In genomic region chrX:106613277-106613676, GRCh38 we compare ENCODE assay signal across 12 cellular contexts. TPM values are rescaled to one million over a fixed set of nuclear protein-coding genes. Genes with fewer than 3 reads are reported as not detected.
DNase-seq lines count a peak whose midpoint lies in the region; ATAC-seq lines count a peak whose summit lies in the region.
"Had no signal": no experiment of that assay in that cellular context is flagged by ENCODE, and none has a peak within 500 bp of the region (broad histone marks: within the 10 kb centered on the region; RNA-seq: fewer than 3 reads in every experiment).

No MANE protein-coding gene starts in this region.

- no peaks in the 10 kb centered on the region for H3K9me3 ChIP-seq in GM23248 (ENCODE audit: low read depth)
- H3K9me3 ChIP-seq: upper lobe of right lung had no signal

- 6 to 9% methylated on average over 4 of the region's 4 CpGs for WGBS in GM23248 (ENCODE audit: low coverage in 1 of 2, low lambda C conversion rate in 2 of 2, missing lambda C conversion rate in 2 of 2), 2 experiments

- no peaks in the 10 kb centered on the region for H3F3A ChIP-seq in GM23248 (ENCODE audit: insufficient read depth)

- in situ Hi-C loops in GM23248 (cut with MboI) = no loop called here

- H3K27me3 ChIP-seq in ACC112 (ENCODE audit: insufficient read depth, low read length) (peaks cover 4% of the 10 kb centered on the region; the same call in 1 of the 2 replicates), GM23248 (replicated peaks; ENCODE audit: insufficient read depth) (no peaks in the 10 kb centered on the region)
- H3K27me3 ChIP-seq: upper lobe of right lung had no signal

- H3K4me3 Mint-ChIP-seq in memory B cell = peak overlapping the region; percentile 91

- H3K27ac Mint-ChIP-seq in activated naive CD4-positive, alpha-beta T cell treated with anti-CD3 and anti-CD28 coated beads, Interleukin-2, amount 50 U/mL, for 72 hours = peak overlapping the region; percentile 81 to 89
- peak overlapping the region; percentile 90 for H3K27ac Mint-ChIP-seq in memory B cell

- peak overlapping the region; percentile 62 for H3K4me2 ChIP-seq in GM23248 (ENCODE audit: unreplicated experiment)

- H2AFZ ChIP-seq in ACC112 (ENCODE audit: low read length, unreplicated experiment) (peak overlapping the region; percentile 94), GM23248 (peak overlapping the region; percentile 90)

- H3K27me3 Mint-ChIP-seq in memory B cell = no peaks in the 10 kb centered on the region

- H3K36me3 ChIP-seq in ACC112 (ENCODE audit: insufficient read depth, low read length) = no peaks in the 10 kb centered on the region
- no peaks in the 10 kb centered on the region for H3K36me3 ChIP-seq in GM23248 (ENCODE audit: low read depth)
- H3K36me3 ChIP-seq: upper lobe of right lung had no signal

- H3K4me1 Mint-ChIP-seq in memory B cell = peaks cover 10% of the 10 kb centered on the region

- no peaks in the 10 kb centered on the region for H3K4me1 ChIP-seq in ACC112 (ENCODE audit: control insufficient read depth, insufficient read depth, low read length, unreplicated experiment)
- no peaks in the 10 kb centered on the region for H3K4me1 ChIP-seq in GM23248 (ENCODE audit: insufficient read depth)
- H3K4me1 ChIP-seq: upper lobe of right lung had no signal

- H3K9me3 Mint-ChIP-seq in activated naive CD4-positive, alpha-beta T cell treated with anti-CD3 and anti-CD28 coated beads, Interleukin-2, amount 50 U/mL, for 72 hours = no peaks in the 10 kb centered on the region
- no peaks in the 10 kb centered on the region for H3K9me3 Mint-ChIP-seq in memory B cell

- H3K36me3 Mint-ChIP-seq in activated naive CD4-positive, alpha-beta T cell treated with anti-CD3 and anti-CD28 coated beads, Interleukin-2, amount 50 U/mL, for 72 hours = peaks cover 6 to 9% of the 10 kb centered on the region in 2 donors
- H3K36me3 Mint-ChIP-seq in memory B cell = no peaks in the 10 kb centered on the region

- H3K9me2 ChIP-seq in GM23248 (ENCODE audit: insufficient read depth) = no peaks in the 10 kb centered on the region

- no peak for ATAC-seq in activated naive CD4-positive, alpha-beta T cell treated with anti-CD3 and anti-CD28 coated beads, Interleukin-2, amount 50 U/mL, for 72 hours
- ATAC-seq in memory B cell (ENCODE audit: low read depth) (no peak), GM21786 (IDR thresholded peaks at IDR 0.05; ENCODE audit: unreplicated experiment) (no peak), HG03039 (IDR thresholded peaks at IDR 0.05; ENCODE audit: unreplicated experiment) (no peak)
- ATAC-seq: left ventricle myocardium superior, upper lobe of right lung had no signal

- H3K79me2 ChIP-seq in ACC112 (ENCODE audit: control insufficient read depth, insufficient read depth, low read length, unreplicated experiment) = no peaks in the 10 kb centered on the region
- no peaks in the 10 kb centered on the region for H3K79me2 ChIP-seq in GM23248 (ENCODE audit: insufficient read depth)

- H4K20me1 ChIP-seq in GM23248 (ENCODE audit: insufficient read depth) = no peaks in the 10 kb centered on the region

- no peak overlapping the region for H3K27ac ChIP-seq in ACC112 (ENCODE audit: low read depth, low read length)
- H3K27ac ChIP-seq in GM23248 = no peak overlapping the region
- H3K27ac ChIP-seq: upper lobe of right lung had no signal

- no peak for DNase-seq in GM23248
- no peak for DNase-seq in activated naive CD4-positive, alpha-beta T cell treated with anti-CD3 and anti-CD28 coated beads, Interleukin-2, amount 50 U/mL, for 72 hours (ENCODE audit: low spot score in 2 of 2)
- DNase-seq in memory B cell (ENCODE audit: low spot score in 2 of 2) = no peak
- no peak for DNase-seq in medulla oblongata (ENCODE audit: extremely low spot score)
- no peak for DNase-seq in NCI-H524 treated with DMSO at 0.1 percent for 48 hours (lab: John Stamatoyannopoulos, UW)
- DNase-seq: activated gamma-delta T cell, left ventricle myocardium superior, NCI-H2171, upper lobe of right lung had no signal

- peak overlapping the region; percentile 83 for H3K4me3 ChIP-seq in ACC112 (ENCODE audit: low read depth, low read length)
- peak overlapping the region; percentile 82 for H3K4me3 ChIP-seq in GM23248

- peak overlapping the region; percentile 67; the same call in 1 of the 2 replicates for H3K9ac ChIP-seq in GM23248

RNA-seq across cellular contexts. Expression of gene RADX, which starts 1.5 kb away (rescaled TPM):
- 1.3 and 2.1 TPM in 2 replicates for total RNA-seq in GM23248 (2014; rRNA removed; shearing (Covaris generic))
- polyA plus RNA-seq in GM23248 (2016; fragmentation: Nextera tagmentation; extraction: Ambion mirVana) = 0.53 and 1.1 TPM in 2 replicates
- total RNA-seq in activated naive CD4-positive, alpha-beta T cell treated with anti-CD3 and anti-CD28 coated beads, Interleukin-2, amount 50 U/mL, for 72 hours = 10 to 100 TPM; 12.0 to 12.1 TPM
